Comparison of ENCODE assay signal across 42 cellular contexts in the genomic region with DNA sequence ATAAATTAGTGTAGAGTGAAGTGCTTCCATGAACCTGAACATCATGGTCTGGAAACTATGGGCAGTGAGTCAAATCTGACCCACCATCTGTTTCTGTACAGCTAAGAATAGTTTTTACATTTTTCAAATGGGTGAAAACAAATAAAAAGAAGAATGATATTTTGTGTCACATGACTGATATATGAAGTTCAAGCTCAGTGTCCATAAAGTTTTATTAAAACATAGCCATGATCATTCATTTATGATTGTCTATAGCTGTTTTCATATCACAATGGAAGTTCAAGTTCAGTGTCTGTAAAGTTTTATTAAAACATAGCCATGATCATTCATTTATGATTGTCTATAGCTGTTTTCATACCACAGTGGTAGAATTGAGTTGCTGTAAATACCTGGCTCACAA. TPM values are rescaled to one million over a fixed set of nuclear protein-coding genes. Genes with fewer than 3 reads are reported as not detected.
"Had no signal": no experiment of that assay in that cellular context is flagged by ENCODE, and none has a peak within 500 bp of the region (broad histone marks: within the 10 kb centered on the region; RNA-seq: fewer than 3 reads in every experiment).

No MANE protein-coding gene starts in this region.

- H3K36me3 ChIP-seq: adrenal gland, ascending aorta, brain microvascular endothelial cell, breast epithelium, cardiac muscle cell had no signal

- H3K9me3 ChIP-seq: adrenal gland had no signal

- H3K36me3 Mint-ChIP-seq: activated naive CD8-positive, alpha-beta T cell treated with anti-CD3 and anti-CD28 coated beads, Interleukin-2, amount 10 ng/mL, durations not matched to agents 7 days and 5 days; brain had no signal

- H3K27ac Mint-ChIP-seq: activated naive CD4-positive, alpha-beta T cell treated with anti-CD3 and anti-CD28 coated beads for 36 hours; activated naive CD4-positive, alpha-beta T cell treated with anti-CD3 and anti-CD28 coated beads, Interleukin-2, amount 10 ng/mL, durations not matched to agents 7 days and 5 days; activated naive CD4-positive, alpha-beta T cell treated with anti-CD3 and anti-CD28 coated beads, Interleukin-2, amount 50 U/mL, for 24 hours; activated naive CD4-positive, alpha-beta T cell treated with anti-CD3 and anti-CD28 coated beads, Interleukin-2, amount 50 U/mL, for 72 hours; activated naive CD8-positive, alpha-beta T cell; activated naive CD8-positive, alpha-beta T cell treated with anti-CD3 and anti-CD28 coated beads for 36 hours; activated naive CD8-positive, alpha-beta T cell treated with anti-CD3 and anti-CD28 coated beads, Interleukin-2, amount 10 ng/mL, durations not matched to agents 7 days and 5 days; activated naive CD8-positive, alpha-beta T cell treated with anti-CD3 and anti-CD28 coated beads, Interleukin-2, amount 50 U/mL, for 24 hours; activated T-cell treated with anti-CD3 and anti-CD28 coated beads, Interleukin-2, amount 50 U/mL, for 24 hours; activated T-cell treated with anti-CD3 and anti-CD28 coated beads, Interleukin-2, amount 50 U/mL, for 72 hours; activated T-helper 1 cell treated with anti-CD3 and anti-CD28 coated beads, Interleukin-12 subunit alpha, Interleukin-12 subunit beta, Interleukin-2, Interleukin-4 antibody, amounts not matched to agents 30 ng/mL and 10 ng/mL and 1 ng/mL, durations not matched to agents 14 hours and 24 hours and 36 hours; activated T-helper 17 cell treated with anti-CD3 and anti-CD28 coated beads, Interleukin-2, amount 50 U/mL, for 72 hours; activated T-helper 2 cell treated with anti-CD3 and anti-CD28 coated beads, Interferon-gamma antibody, Interleukin-2, Interleukin-4, amounts not matched to agents 10 μg/mL and 5 μg/mL and 100 μg/mL, durations not matched to agents 14 hours and 24 hours and 36 hours; brain had no signal

- FAIRE-seq: astrocyte, bronchial epithelial cell had no signal

- H3K27me3 Mint-ChIP-seq: activated naive CD4-positive, alpha-beta T cell treated with anti-CD3 and anti-CD28 coated beads, Interleukin-2, amount 50 U/mL, for 24 hours; activated T-helper 17 cell treated with anti-CD3 and anti-CD28 coated beads, Interleukin-2, amount 50 U/mL, for 72 hours had no signal

- H3K27me3 ChIP-seq: adrenal gland, ascending aorta, body of pancreas, brain microvascular endothelial cell, breast epithelium, cardiac muscle cell had no signal

- DNase-seq: activated effector memory CD4-positive, alpha-beta T cell treated with anti-CD3 and anti-CD28 coated beads, Interleukin-2, amount 50 U/mL, for 16 hours; activated effector memory CD4-positive, alpha-beta T cell treated with Interleukin-2 at 50 U/mL for 16 hours; activated gamma-delta T cell; activated gamma-delta T cell treated with Interleukin-2 at 50 U/mL for 16 hours; activated naive CD4-positive, alpha-beta T cell; activated naive CD4-positive, alpha-beta T cell treated with anti-CD3 and anti-CD28 coated beads for 36 hours; activated naive CD4-positive, alpha-beta T cell treated with anti-CD3 and anti-CD28 coated beads, Interleukin-2, amount 10 ng/mL, durations not matched to agents 7 days and 5 days; activated naive CD4-positive, alpha-beta T cell treated with anti-CD3 and anti-CD28 coated beads, Interleukin-2, amount 50 U/mL, for 16 hours; activated naive CD4-positive, alpha-beta T cell treated with Interleukin-2 at 50 U/mL for 16 hours; activated naive CD8-positive, alpha-beta T cell treated with anti-CD3 and anti-CD28 coated beads for 36 hours; activated naive CD8-positive, alpha-beta T cell treated with anti-CD3 and anti-CD28 coated beads, Interleukin-2, amount 10 ng/mL, durations not matched to agents 7 days and 5 days; activated naive CD8-positive, alpha-beta T cell treated with anti-CD3 and anti-CD28 coated beads, Interleukin-2, amount 50 U/mL, for 24 hours; activated T-cell treated with anti-CD3 and anti-CD28 coated beads for 4 hours; activated T-cell treated with anti-CD3 and anti-CD28 coated beads, Interleukin-2, amount 50 U/mL, for 1 hour; activated T-cell treated with anti-CD3 and anti-CD28 coated beads, Interleukin-2, amount 50 U/mL, for 24 hours; activated T-cell treated with anti-CD3 and anti-CD28 coated beads, Interleukin-2, amount 50 U/mL, for 4 hours; activated T-cell treated with anti-CD3 and anti-CD28 coated beads, Interleukin-2, amount 50 U/mL, for 48 hours; activated T-cell treated with anti-CD3 and anti-CD28 coated beads, Interleukin-2, amount 50 U/mL, for 72 hours; adrenal gland; amniotic stem cell; amygdala; anterior cingulate cortex; aorta; body of pancreas; brain microvascular endothelial cell; caudate nucleus; central memory CD4-positive, alpha-beta T cell; cerebellar nuclear complex had no signal

- H3K27ac ChIP-seq: adrenal gland, ascending aorta, body of pancreas, brain microvascular endothelial cell, breast epithelium, cardiac muscle cell had no signal

- H3K4me1 Mint-ChIP-seq: activated naive CD4-positive, alpha-beta T cell treated with anti-CD3 and anti-CD28 coated beads, Interleukin-2, amount 10 ng/mL, durations not matched to agents 7 days and 5 days; activated naive CD4-positive, alpha-beta T cell treated with anti-CD3 and anti-CD28 coated beads, Interleukin-2, amount 50 U/mL, for 24 hours; activated naive CD8-positive, alpha-beta T cell treated with anti-CD3 and anti-CD28 coated beads for 36 hours; activated naive CD8-positive, alpha-beta T cell treated with anti-CD3 and anti-CD28 coated beads, Interleukin-2, amount 10 ng/mL, durations not matched to agents 7 days and 5 days; activated naive CD8-positive, alpha-beta T cell treated with anti-CD3 and anti-CD28 coated beads, Interleukin-2, amount 50 U/mL, for 24 hours; activated T-helper 17 cell treated with anti-CD3 and anti-CD28 coated beads, Interleukin-2, amount 50 U/mL, for 72 hours; brain; central memory CD8-positive, alpha-beta T cell had no signal

- H3K4me3 ChIP-seq: adrenal gland, ascending aorta, body of pancreas, breast epithelium, cardiac muscle cell had no signal

- H3K4me3 Mint-ChIP-seq: activated naive CD4-positive, alpha-beta T cell treated with anti-CD3 and anti-CD28 coated beads for 36 hours; activated naive CD4-positive, alpha-beta T cell treated with anti-CD3 and anti-CD28 coated beads, Interleukin-2, amount 10 ng/mL, durations not matched to agents 7 days and 5 days; activated naive CD4-positive, alpha-beta T cell treated with anti-CD3 and anti-CD28 coated beads, Interleukin-2, amount 50 U/mL, for 24 hours; activated naive CD8-positive, alpha-beta T cell; activated naive CD8-positive, alpha-beta T cell treated with anti-CD3 and anti-CD28 coated beads for 36 hours; activated naive CD8-positive, alpha-beta T cell treated with anti-CD3 and anti-CD28 coated beads, Interleukin-2, amount 10 ng/mL, durations not matched to agents 7 days and 5 days; activated naive CD8-positive, alpha-beta T cell treated with anti-CD3 and anti-CD28 coated beads, Interleukin-2, amount 50 U/mL, for 24 hours; activated T-cell treated with anti-CD3 and anti-CD28 coated beads, Interleukin-2, amount 50 U/mL, for 24 hours; activated T-cell treated with anti-CD3 and anti-CD28 coated beads, Interleukin-2, amount 50 U/mL, for 4 hours; activated T-cell treated with anti-CD3 and anti-CD28 coated beads, Interleukin-2, amount 50 U/mL, for 72 hours; activated T-helper 1 cell treated with anti-CD3 and anti-CD28 coated beads, Interleukin-12 subunit alpha, Interleukin-12 subunit beta, Interleukin-2, Interleukin-4 antibody, amounts not matched to agents 30 ng/mL and 10 ng/mL and 1 ng/mL, durations not matched to agents 14 hours and 24 hours and 36 hours; activated T-helper 17 cell treated with anti-CD3 and anti-CD28 coated beads, Interleukin-2, amount 50 U/mL, for 72 hours; brain; central memory CD8-positive, alpha-beta T cell had no signal

- H3K4me1 ChIP-seq: adrenal gland, ascending aorta, body of pancreas, breast epithelium had no signal

- ATAC-seq: activated naive CD4-positive, alpha-beta T cell treated with anti-CD3 and anti-CD28 coated beads, Interleukin-2, amount 50 U/mL, for 72 hours; activated naive CD8-positive, alpha-beta T cell treated with anti-CD3 and anti-CD28 coated beads, Interleukin-2, amount 50 U/mL, for 24 hours; activated T-cell treated with anti-CD3 and anti-CD28 coated beads, Interleukin-2, amount 50 U/mL, for 4 hours; activated T-cell treated with anti-CD3 and anti-CD28 coated beads, Interleukin-2, amount 50 U/mL, for 72 hours; activated T-helper 17 cell treated with anti-CD3 and anti-CD28 coated beads, Interleukin-2, amount 50 U/mL, for 72 hours; body of pancreas had no signal

RNA-seq across cellular contexts. Expression of a gene that starts 57.9 kb away (rescaled TPM):
- total RNA-seq: activated naive CD4-positive, alpha-beta T cell treated with anti-CD3 and anti-CD28 coated beads for 36 hours; activated naive CD4-positive, alpha-beta T cell treated with anti-CD3 and anti-CD28 coated beads, Interleukin-2, amount 50 U/mL, for 72 hours; activated naive CD8-positive, alpha-beta T cell treated with anti-CD3 and anti-CD28 coated beads for 36 hours; activated naive CD8-positive, alpha-beta T cell treated with anti-CD3 and anti-CD28 coated beads, Interleukin-2, amount 10 ng/mL, durations not matched to agents 7 days and 5 days; activated T-cell treated with anti-CD3 and anti-CD28 coated beads, Interleukin-2, amount 50 U/mL, for 4 hours; activated T-cell treated with anti-CD3 and anti-CD28 coated beads, Interleukin-2, amount 50 U/mL, for 72 hours; activated T-helper 1 cell treated with anti-CD3 and anti-CD28 coated beads, Interleukin-12 subunit alpha, Interleukin-12 subunit beta, Interleukin-2, Interleukin-4 antibody, amounts not matched to agents 30 ng/mL and 10 ng/mL and 1 ng/mL, durations not matched to agents 14 hours and 24 hours and 36 hours; activated T-helper 17 cell treated with anti-CD3 and anti-CD28 coated beads, Interleukin-2, amount 50 U/mL, for 72 hours; activated T-helper 2 cell treated with anti-CD3 and anti-CD28 coated beads, Interferon-gamma antibody, Interleukin-2, Interleukin-4, amounts not matched to agents 10 μg/mL and 5 μg/mL and 100 μg/mL, durations not matched to agents 14 hours and 24 hours and 36 hours; ascending aorta; astrocyte; body of pancreas; bronchial epithelial cell; cardiac muscle cell; cerebellum had no signal
- polyA plus RNA-seq: adrenal gland, aorta, cardiac muscle cell had no signal
